Comparison of ENCODE assay signal across 2 cellular contexts in genomic region chr7:68030530-68030929, GRCh38.
TF ChIP-seq lines count a peak whose summit lies in the region.

No MANE protein-coding gene starts in this region.

TF ChIP-seq in SK-N-SH treated with all-trans-retinoic acid at 6 μM for 48 hours, 23 proteins besides CTCF, POLR2A, EP300 and RAD21:
- TF ChIP-seq CSRNP3 (CRISPR knock-in tag; IDR thresholded peaks at IDR 0.05): no peak
- TF ChIP-seq ZNF565 (CRISPR knock-in tag; conservative IDR thresholded peaks at IDR 0.05; ENCODE audit: low read depth): peak; percentile 99

TF ChIP-seq in SK-N-SH, 30 proteins besides CTCF, POLR2A, EP300 and RAD21 (continued from another document):
- no peak for TF ChIP-seq RFX5 (IDR thresholded peaks at IDR 0.05; ENCODE audit: low read length)
- no peak for TF ChIP-seq FOXJ3 (CRISPR knock-in tag; IDR thresholded peaks at IDR 0.05)
- TF ChIP-seq RCOR1 (IDR thresholded peaks at IDR 0.05; ENCODE audit: low read length): no peak
- TF ChIP-seq MAX (IDR thresholded peaks at IDR 0.05; ENCODE audit: low read depth): no peak
- no peak for TF ChIP-seq MXI1 (IDR thresholded peaks at IDR 0.05; ENCODE audit: low read depth, low read length)
- TF ChIP-seq USF2 (IDR thresholded peaks at IDR 0.05; ENCODE audit: borderline replicate concordance, low read depth, low read length): no peak
- TF ChIP-seq PBX3 (IDR thresholded peaks at IDR 0.05): no peak
